Comparison of ENCODE assay signal across 8 cellular contexts in genomic region chr22:30195245-30196140, GRCh38. TPM values are rescaled to one million over a fixed set of nuclear protein-coding genes. Genes with fewer than 3 reads are reported as not detected.
A peak's percentile ranks its signal among the peaks of the same experiment; 100 is the strongest.
DNase-seq lines count a peak whose midpoint lies in the region; ATAC-seq and TF ChIP-seq lines count a peak whose summit lies in the region.

No MANE protein-coding gene starts in this region.

- no peaks in the 10 kb centered on the region for H3K36me3 ChIP-seq in testis (ENCODE audit: low read depth, missing control alignments)

- H3K27ac ChIP-seq in right cardiac atrium (ENCODE audit: low read length) (peak overlapping the region; percentile 66), testis (peak overlapping the region; percentile 39 to 75)

- no peak for TF ChIP-seq CTCF in testis (IDR thresholded peaks at IDR 0.05)

- peaks cover 8% of the 10 kb centered on the region for H3K4me1 ChIP-seq in right cardiac atrium (ENCODE audit: control insufficient read depth, insufficient read depth, low read length)
- H3K4me1 ChIP-seq in testis, result peaks cover 13% of the 10 kb centered on the region

- peaks cover 12% of the 10 kb centered on the region for H3K9me3 Mint-ChIP-seq in T-helper 2 cell treated with Interferon-gamma antibody and Interleukin-4, amounts not matched to agents 5 μg/mL and 100 μg/mL, for 36 hours
- no peaks in the 10 kb centered on the region for H3K9me3 Mint-ChIP-seq in activated CD4-positive, alpha-beta memory T cell treated with anti-CD3 and anti-CD28 coated beads for 36 hours

- CTCF ChIA-PET in activated CD4-positive, alpha-beta memory T cell treated with anti-CD3 and anti-CD28 coated beads for 36 hours (lab: Charles Lee), result interaction anchor here (1.0 to 2.1 kb wide), 5 partner anchors 13 to 91 kb away, joined by 3 to 10 read pairs (median 5); no protein-coding TSS in a partner anchor

- H3K9me3 ChIP-seq in right cardiac atrium (ENCODE audit: control insufficient read depth, low read length) (no peaks in the 10 kb centered on the region), testis (no peaks in the 10 kb centered on the region)

- ATAC-seq in right cardiac atrium (peak; percentile 11 to 14), esophagus mucosa (no peak), GM18517 (IDR thresholded peaks at IDR 0.05; ENCODE audit: unreplicated experiment) (no peak)

- POLR2A ChIA-PET in activated CD4-positive, alpha-beta memory T cell treated with anti-CD3 and anti-CD28 coated beads for 36 hours (lab: Charles Lee), result interaction anchor here (0.9 to 4.0 kb wide), 9 partner anchors 7 to 229 kb away, joined by 3 to 19 read pairs (median 7); no protein-coding TSS in a partner anchor

- H3K27me3 ChIP-seq in right cardiac atrium (ENCODE audit: control insufficient read depth, insufficient read depth) (no peaks in the 10 kb centered on the region), testis (no peaks in the 10 kb centered on the region)

- no peak for TF ChIP-seq POLR2A in testis (IDR thresholded peaks at IDR 0.05)

- peaks cover 79% of the 10 kb centered on the region for H3K4me1 Mint-ChIP-seq in T-helper 2 cell treated with Interferon-gamma antibody and Interleukin-4, amounts not matched to agents 5 μg/mL and 100 μg/mL, for 36 hours (ENCODE audit: low read depth)
- H3K4me1 Mint-ChIP-seq in activated CD4-positive, alpha-beta memory T cell treated with anti-CD3 and anti-CD28 coated beads for 36 hours (ENCODE audit: low read depth), result peaks cover 78% of the 10 kb centered on the region

- peak overlapping the region; percentile 76 for H3K27ac Mint-ChIP-seq in T-helper 2 cell treated with Interferon-gamma antibody and Interleukin-4, amounts not matched to agents 5 μg/mL and 100 μg/mL, for 36 hours
- H3K27ac Mint-ChIP-seq in activated CD4-positive, alpha-beta memory T cell treated with anti-CD3 and anti-CD28 coated beads for 36 hours, result peak overlapping the region; percentile 97

- H3K4me3 Mint-ChIP-seq in T-helper 2 cell treated with Interferon-gamma antibody and Interleukin-4, amounts not matched to agents 5 μg/mL and 100 μg/mL, for 36 hours, result peak overlapping the region; percentile 53
- H3K4me3 Mint-ChIP-seq in activated CD4-positive, alpha-beta memory T cell treated with anti-CD3 and anti-CD28 coated beads for 36 hours, result peak overlapping the region; percentile 56

- intact Hi-C loops in activated CD4-positive, alpha-beta memory T cell treated with anti-CD3 and anti-CD28 coated beads for 36 hours (cut with micrococcal nuclease), result loop anchor here (1.0 kb wide), 3 partner anchors 10 to 36 kb away; no protein-coding TSS in a partner anchor
- intact Hi-C loops in right cardiac atrium (cut with DNase I), result no loop called here
- intact Hi-C loops in testis (cut with DNase I; ENCODE audit: low total_unique reads), result no loop called here

- WGBS in right cardiac atrium, result 48% methylated on average over 5 of the region's 5 CpGs
- WGBS in testis, 2 donors, result 54 to 60% methylated on average over 5 of the region's 5 CpGs

- no peak overlapping the region for H3K4me3 ChIP-seq in right cardiac atrium (ENCODE audit: low read length)
- H3K4me3 ChIP-seq in testis, result no peak overlapping the region

- H3K27me3 Mint-ChIP-seq in T-helper 2 cell treated with Interferon-gamma antibody and Interleukin-4, amounts not matched to agents 5 μg/mL and 100 μg/mL, for 36 hours (ENCODE audit: low read depth), result no peaks in the 10 kb centered on the region
- no peaks in the 10 kb centered on the region for H3K27me3 Mint-ChIP-seq in activated CD4-positive, alpha-beta memory T cell treated with anti-CD3 and anti-CD28 coated beads for 36 hours

- DNase-seq in T-helper 2 cell treated with Interferon-gamma antibody and Interleukin-4, amounts not matched to agents 5 μg/mL and 100 μg/mL, for 36 hours (ENCODE audit: low spot score), result peak; percentile 23
- DNase-seq in T-helper 2 cell, result no peak
- DNase-seq in activated CD4-positive, alpha-beta memory T cell treated with anti-CD3 and anti-CD28 coated beads for 36 hours, result peak; percentile 45
- no peak for DNase-seq in right cardiac atrium
- DNase-seq in testis, result no peak
- DNase-seq in A172 (ENCODE audit: low spot score), result no peak

- peaks cover 22% of the 10 kb centered on the region for H3K36me3 Mint-ChIP-seq in T-helper 2 cell treated with Interferon-gamma antibody and Interleukin-4, amounts not matched to agents 5 μg/mL and 100 μg/mL, for 36 hours (ENCODE audit: low read depth)
- no peaks in the 10 kb centered on the region for H3K36me3 Mint-ChIP-seq in activated CD4-positive, alpha-beta memory T cell treated with anti-CD3 and anti-CD28 coated beads for 36 hours

RNA-seq across cellular contexts. Expression of gene LIF, which starts 51.1 kb away (rescaled TPM):
- 100 to 1,000 TPM; 176 to 189 TPM for total RNA-seq in activated CD4-positive, alpha-beta memory T cell treated with anti-CD3 and anti-CD28 coated beads for 36 hours
- 1 to 10 TPM in 1 of 4 donors, under 1 TPM in 3; 0.09 to 3.7 (median 0.43) TPM for total RNA-seq in right cardiac atrium
- 0.54 TPM for polyA plus RNA-seq in right cardiac atrium
- 1 to 10 TPM in 1 of 2 donors, under 1 TPM in 1; 0.08 to 1.4 TPM for total RNA-seq in testis
- 1.4 TPM for polyA plus RNA-seq in testis (ENCODE audit: insufficient read depth, low read depth, low replicate concordance)
- 0.24 TPM for total RNA-seq in esophagus mucosa
- 24.8 and 25.4 TPM in 2 replicates for total RNA-seq in A172 (2014; rRNA removed; shearing (Covaris generic))

Comparison
In these comparisons a context has a peak if more than half of its experiments do, and no peak if none do; other contexts are left out.
1. DNase-seq: peak in T-helper 2 cell treated with Interferon-gamma antibody and Interleukin-4, amounts not matched to agents 5 μg/mL and 100 μg/mL, for 36 hours (single experiment) and activated CD4-positive, alpha-beta memory T cell treated with anti-CD3 and anti-CD28 coated beads for 36 hours (single experiment); none in T-helper 2 cell (0 of 5), right cardiac atrium (0 of 3), testis (single experiment) and A172 (single experiment).
2. ATAC-seq: peak in right cardiac atrium (2 of 2); none in esophagus mucosa (single experiment) and GM18517 (single experiment).